In genomic region chr5:123423278-123424149, GRCh38 we compare ENCODE assay signal across 8 cellular contexts.
A peak's percentile ranks its signal among the peaks of the same experiment; 100 is the strongest.
DNase-seq lines count a peak whose midpoint lies in the region; ATAC-seq and FAIRE-seq lines count a peak whose summit lies in the region.

TSS of gene CEP120 (minus strand) at chr5:123423403. CDS start at chr5:123422998, 405 bp downstream.

- H3K36me3 ChIP-seq in BLaER1, result peaks cover 5% of the 10 kb centered on the region

- peaks cover 30% of the 10 kb centered on the region for H3K4me1 ChIP-seq in BLaER1

- H3K27me3 ChIP-seq in BLaER1, result no peaks in the 10 kb centered on the region

- ATAC-seq in HG03442 (IDR thresholded peaks at IDR 0.05; ENCODE audit: unreplicated experiment), result peak; percentile 98

- H3K4me3 ChIP-seq in BLaER1, result peak within 1 kb of the TSS; percentile 91

- H3K4me2 ChIP-seq in BLaER1, result peak within 1 kb of the TSS; percentile 82

- DNase-seq in GM19238 (ENCODE audit: insufficient read length, low spot score) (peak; percentile 89), NCI-H524 treated with DMSO at 0.1 percent for 48 hours (lab: John Stamatoyannopoulos, UW) (peak; percentile 91), kidney tubule cell (ENCODE audit: low spot score) (peak; percentile 100)
- DNase-seq in activated CD4-positive, alpha-beta T cell treated with anti-CD3 and anti-CD28 coated beads for 4 hours, result peak; percentile 96 to 97
- peak; percentile 80 to 94 (median 87) for DNase-seq in stimulated activated CD4-positive, alpha-beta T cell treated with anti-CD3 and anti-CD28 coated beads, Interleukin-1b, Interleukin-23, amount 100 ng/mL, for 24 hours (ENCODE audit: low read depth in 4 of 4, low spot score in 1 of 4)

- H3K9ac ChIP-seq in BLaER1, result peak within 1 kb of the TSS; percentile 90

- no peaks in the 10 kb centered on the region for H4K20me1 ChIP-seq in BLaER1

- peak within 1 kb of the TSS; percentile 90 for H3K27ac ChIP-seq in BLaER1

- peak; percentile 61 for FAIRE-seq in colon (lab: Jason Lieb, UNC)

- H3K9me3 ChIP-seq in BLaER1, result no peaks in the 10 kb centered on the region

Comparison
In these comparisons a context has a peak if more than half of its experiments do, and no peak if none do; other contexts are left out.
1. Peak in every context shown above with its lines: DNase-seq, ATAC-seq, H3K4me3 ChIP-seq and H3K27ac ChIP-seq.